16 cellular contexts compared by ENCODE assay signal in genomic region chr14:101070540-101071492, GRCh38.
DNase-seq lines count a peak whose midpoint lies in the region; ATAC-seq, FAIRE-seq and TF ChIP-seq lines count a peak whose summit lies in the region.
"Had no signal": no experiment of that assay in that cellular context is flagged by ENCODE, and none has a peak within 500 bp of the region (broad histone marks: within the 10 kb centered on the region; RNA-seq: fewer than 3 reads in every experiment).

No MANE protein-coding gene starts in this region.

- H3K23ac ChIP-seq in H9 (ENCODE audit: insufficient read length, low read depth, low read length), result no peak overlapping the region

- no peak overlapping the region for H3T11ph ChIP-seq in H9 (ENCODE audit: low read length)

- no peak overlapping the region for H3K14ac ChIP-seq in H9 (ENCODE audit: insufficient read depth, low read length)

- H2AFZ ChIP-seq in H9 (ENCODE audit: low read length) (no peak overlapping the region), HepG2 (ENCODE audit: low read length) (no peak overlapping the region)

- H2BK20ac ChIP-seq in H9 (ENCODE audit: low read depth, low read length, poor library complexity, severe bottlenecking), result no peak overlapping the region

- H3K23me2 ChIP-seq in H9 (ENCODE audit: insufficient read length, low read depth, low read length, poor library complexity, severe bottlenecking), result no peaks in the 10 kb centered on the region

- TF ChIP-seq EP300 in HepG2 (IDR thresholded peaks at IDR 0.05; ENCODE audit: low read depth in 2 of 2, low read length in 2 of 2) (no peak), HepG2 (CRISPR knock-in tag; IDR thresholded peaks at IDR 0.05; ENCODE audit: borderline replicate concordance) (no peak), stomach (IDR thresholded peaks at IDR 0.05) (no peak)

- H2BK120ac ChIP-seq in H9 (ENCODE audit: low read depth, low read length, poor library complexity, severe bottlenecking), result no peak overlapping the region

- no peak overlapping the region for H3K9ac ChIP-seq in H9 (ENCODE audit: extremely low read depth, insufficient read length, low read length)
- no peak overlapping the region for H3K9ac ChIP-seq in HepG2 (ENCODE audit: insufficient read depth, low read depth, low read length)

- H3K4me2 ChIP-seq in H9 (ENCODE audit: insufficient read depth, insufficient read length, low read length) (no peak overlapping the region), HepG2 (ENCODE audit: low read depth, low read length) (no peak overlapping the region)

- H3K27ac ChIP-seq in H9 (ENCODE audit: insufficient read length, low read depth, low read length) (no peak overlapping the region), HepG2 (ENCODE audit: extremely low read length, insufficient read depth, low read length) (no peak overlapping the region), stomach (no peak overlapping the region)

- no peak overlapping the region for H2BK15ac ChIP-seq in H9 (ENCODE audit: low read depth, low read length)

- H3K27ac Mint-ChIP-seq in H9, result no peak overlapping the region
- H3K27ac Mint-ChIP-seq in activated B cell treated with CpG ODN at 0.5 μM for 24 hours, result no peak overlapping the region
- H3K27ac Mint-ChIP-seq: activated T-helper 2 cell treated with anti-CD3 and anti-CD28 coated beads, Interferon-gamma antibody, Interleukin-2, Interleukin-4, amounts not matched to agents 10 μg/mL and 5 μg/mL and 100 μg/mL, durations not matched to agents 14 hours and 24 hours and 36 hours; immature natural killer cell had no signal

- in situ Hi-C loops in HepG2 (cut with HindIII; ENCODE audit: extremely low pct_ligation_motif_present, low pct_unique_long_range_greater_than_20kb), result no loop called here

- no peak for TF ChIP-seq RAD21 in HepG2 (CRISPR knock-in tag; IDR thresholded peaks at IDR 0.05)

- no peak overlapping the region for H2BK12ac ChIP-seq in H9 (ENCODE audit: insufficient read length, low read depth, low read length)

- no peak overlapping the region for H2BK5ac ChIP-seq in H9 (ENCODE audit: insufficient read length, low read length)

- H3K4ac ChIP-seq in H9 (ENCODE audit: low read depth, low read length), result no peak overlapping the region

- CTCF ChIA-PET in activated B cell treated with CpG ODN at 0.5 μM for 24 hours (lab: Charles Lee) (no interaction called here), HepG2 (lab: Yijun Ruan, JAX; ENCODE audit: low intra/inter-chr PET ratio, low total read pairs) (no interaction called here)

- H3K9me3 Mint-ChIP-seq in H9 (peaks cover 0 to 2% of the 10 kb centered on the region in 2 experiments; a peak in 1 of 5 replicates), activated B cell treated with CpG ODN at 0.5 μM for 24 hours (no peaks in the 10 kb centered on the region)
- H3K9me3 Mint-ChIP-seq: activated T-helper 2 cell treated with anti-CD3 and anti-CD28 coated beads, Interferon-gamma antibody, Interleukin-2, Interleukin-4, amounts not matched to agents 10 μg/mL and 5 μg/mL and 100 μg/mL, durations not matched to agents 14 hours and 24 hours and 36 hours; immature natural killer cell; neural crest cell had no signal

- DNase-seq in H9, result peak; percentile 13
- peak; percentile 2 for DNase-seq in activated B cell treated with CpG ODN at 0.5 μM for 24 hours
- no peak for DNase-seq in HepG2 (ENCODE audit: low spot score)
- DNase-seq in stomach, result peak; percentile 5
- DNase-seq in DMS 273 treated with DMSO at 0.1 percent for 48 hours (lab: John Stamatoyannopoulos, UW), result no peak
- DNase-seq: dermis blood vessel endothelial cell, immature natural killer cell, NCI-H1092, PC-3 had no signal

- no peak overlapping the region for H3K56ac ChIP-seq in H9 (ENCODE audit: insufficient read length, low read depth, low read length)

- WGBS in H9 (ENCODE audit: extremely low coverage, insufficient read length, low lambda C conversion rate), result no CpG with 5 or more reads among the region's 16 CpGs
- WGBS in HepG2 (ENCODE audit: low lambda C conversion rate), result 41% methylated on average over 5 of the region's 16 CpGs
- 82 to 92% (median 86%) methylated on average over 12 to 16 of the region's 16 CpGs for WGBS in stomach, 5 donors

- H3K27me3 Mint-ChIP-seq in H9 (ENCODE audit: low read depth) (peaks cover 15% of the 10 kb centered on the region), activated B cell treated with CpG ODN at 0.5 μM for 24 hours (peaks cover 35% of the 10 kb centered on the region)

- H3K4me1 Mint-ChIP-seq in H9, result peaks cover 13 to 24% of the 10 kb centered on the region in 2 experiments
- peaks cover 10% of the 10 kb centered on the region for H3K4me1 Mint-ChIP-seq in activated B cell treated with CpG ODN at 0.5 μM for 24 hours
- H3K4me1 Mint-ChIP-seq: CD14-positive monocyte had no signal

- no peak for FAIRE-seq in HepG2 (lab: Jason Lieb, UNC)
- FAIRE-seq: GM18507 had no signal

- H3K4me1 ChIP-seq in H9 (ENCODE audit: insufficient read depth, low read length) (peaks cover 3% of the 10 kb centered on the region; the same call in 1 of the 2 replicates), HepG2 (ENCODE audit: insufficient read depth, low read length) (no peaks in the 10 kb centered on the region), stomach (peaks cover 0 to 5% (median 0%) of the 10 kb centered on the region in 4 donors)

- no peaks in the 10 kb centered on the region for H4K20me1 ChIP-seq in H9 (ENCODE audit: control insufficient read depth, insufficient read depth, insufficient read length)
- H4K20me1 ChIP-seq in HepG2 (ENCODE audit: insufficient read depth, low read length), result no peaks in the 10 kb centered on the region

- no peak for ATAC-seq in activated B cell treated with CpG ODN at 0.5 μM for 24 hours (ENCODE audit: low read depth)
- ATAC-seq in HepG2, result no peak
- no peak for ATAC-seq in HG02623 (IDR thresholded peaks at IDR 0.05; ENCODE audit: unreplicated experiment)
- no peak for ATAC-seq in HG02588 (IDR thresholded peaks at IDR 0.05; ENCODE audit: unreplicated experiment)
- ATAC-seq: esophagus mucosa, PC-3 had no signal

- H3K4me3 Mint-ChIP-seq in H9 (no peak overlapping the region), activated B cell treated with CpG ODN at 0.5 μM for 24 hours (no peak overlapping the region)
- H3K4me3 Mint-ChIP-seq: CD14-positive monocyte, immature natural killer cell, neural crest cell had no signal

- H2AK5ac ChIP-seq in H9 (ENCODE audit: insufficient read length, low read length), result no peak overlapping the region

- intact Hi-C loops in activated B cell treated with CpG ODN at 0.5 μM for 24 hours (cut with micrococcal nuclease) (no loop called here), HepG2 (cut with micrococcal nuclease; ENCODE audit: unreplicated experiment) (no loop called here), stomach (cut with DNase I; ENCODE audit: low total_unique reads) (no loop called here)

- H3K18ac ChIP-seq in H9 (ENCODE audit: insufficient read length, low read depth, low read length), result no peak overlapping the region

- H3K36me3 Mint-ChIP-seq in H9 (ENCODE audit: insufficient read depth in 1 of 3, low read depth in 3 of 3), result no peaks in the 10 kb centered on the region; a peak in 1 of 7 replicates
- H3K36me3 Mint-ChIP-seq in activated B cell treated with CpG ODN at 0.5 μM for 24 hours (ENCODE audit: low read depth), result no peaks in the 10 kb centered on the region
- H3K36me3 Mint-ChIP-seq: CD14-positive monocyte, immature natural killer cell had no signal

- H4K8ac ChIP-seq in H9 (replicated peaks; ENCODE audit: insufficient read length, low read depth, low read length), result no peak overlapping the region

- POLR2A ChIA-PET in activated B cell treated with CpG ODN at 0.5 μM for 24 hours (lab: Charles Lee) (no interaction called here), HepG2 (lab: Yijun Ruan, JAX) (no interaction called here)

- H3K36me3 ChIP-seq in HepG2 (replicated peaks in 1 of 2; ENCODE audit: control insufficient read depth in 1 of 2, insufficient read depth in 2 of 2, low read length in 2 of 2) (no peaks in the 10 kb centered on the region), stomach (no peaks in the 10 kb centered on the region)

- no peaks in the 10 kb centered on the region for H3K27me3 ChIP-seq in H9 (ENCODE audit: insufficient read depth, low read length)
- H3K27me3 ChIP-seq in HepG2 (ENCODE audit: control insufficient read depth in 1 of 2, insufficient read depth in 2 of 2, low read length in 2 of 2), result peaks cover 15 to 97% of the 10 kb centered on the region in 2 experiments; a peak in 4 of 5 replicates
- peaks cover 1 to 52% (median 5%) of the 10 kb centered on the region in 3 donors for H3K27me3 ChIP-seq in stomach

- TF ChIP-seq POLR2A in HepG2 (IDR thresholded peaks at IDR 0.05; ENCODE audit: insufficient read depth in 1 of 2, low read depth in 2 of 2, low read length in 2 of 2) (no peak), stomach (IDR thresholded peaks at IDR 0.05) (no peak)

- TF ChIP-seq CTCF in H9 (conservative IDR thresholded peaks at IDR 0.05) (no peak), activated B cell treated with CpG ODN at 0.5 μM for 24 hours (IDR thresholded peaks at IDR 0.05) (no peak), HepG2 (CRISPR knock-in tag; IDR thresholded peaks at IDR 0.05) (no peak), stomach (IDR thresholded peaks at IDR 0.05) (no peak)

- H3K9me3 ChIP-seq in H9 (ENCODE audit: control insufficient read depth, low read depth, low read length) (no peaks in the 10 kb centered on the region), HepG2 (ENCODE audit: low read length) (no peaks in the 10 kb centered on the region), stomach (no peaks in the 10 kb centered on the region)

- no peak overlapping the region for H4K5ac ChIP-seq in H9 (ENCODE audit: insufficient read length, low read depth, low read length)

- no TSS peak for BruUV-seq in HepG2 (replicated peaks; lab: Mats Ljungman, UMichigan)

- H3K79me2 ChIP-seq in H9 (ENCODE audit: insufficient read depth, low read length) (no peaks in the 10 kb centered on the region), HepG2 (ENCODE audit: insufficient read depth, low read length) (no peaks in the 10 kb centered on the region)

- no peaks in the 10 kb centered on the region for H3K79me1 ChIP-seq in H9 (ENCODE audit: insufficient read depth, low read depth, low read length, poor library complexity, severe bottlenecking)

- H4K91ac ChIP-seq in H9 (ENCODE audit: insufficient read length, low read depth, low read length), result no peak overlapping the region

- no peak overlapping the region for H3K4me3 ChIP-seq in HepG2 (replicated peaks in 1 of 3; ENCODE audit: insufficient read depth in 1 of 3, low read depth in 2 of 3, low read length in 3 of 3)
- no peak overlapping the region for H3K4me3 ChIP-seq in stomach

TF ChIP-seq in HepG2, 621 proteins besides CTCF, POLR2A, EP300 and RAD21:
- TF ChIP-seq ZNF615 (CRISPR knock-in tag; IDR thresholded peaks at IDR 0.05; ENCODE audit: borderline replicate concordance) (no peak), ZFP36 (IDR thresholded peaks at IDR 0.05; ENCODE audit: borderline replicate concordance, low read depth, low read length, partially characterized antibody) (peak; percentile 70)

Comparison
In these comparisons a context has a peak if more than half of its experiments do, and no peak if none do; other contexts are left out.
1. DNase-seq: peak in H9 (single experiment), activated B cell treated with CpG ODN at 0.5 μM for 24 hours (single experiment) and stomach (single experiment); none in HepG2 (single experiment) and DMS 273 treated with DMSO at 0.1 percent for 48 hours (single experiment).